Comparison of ENCODE assay signal across 8 cellular contexts in the genomic region with DNA sequence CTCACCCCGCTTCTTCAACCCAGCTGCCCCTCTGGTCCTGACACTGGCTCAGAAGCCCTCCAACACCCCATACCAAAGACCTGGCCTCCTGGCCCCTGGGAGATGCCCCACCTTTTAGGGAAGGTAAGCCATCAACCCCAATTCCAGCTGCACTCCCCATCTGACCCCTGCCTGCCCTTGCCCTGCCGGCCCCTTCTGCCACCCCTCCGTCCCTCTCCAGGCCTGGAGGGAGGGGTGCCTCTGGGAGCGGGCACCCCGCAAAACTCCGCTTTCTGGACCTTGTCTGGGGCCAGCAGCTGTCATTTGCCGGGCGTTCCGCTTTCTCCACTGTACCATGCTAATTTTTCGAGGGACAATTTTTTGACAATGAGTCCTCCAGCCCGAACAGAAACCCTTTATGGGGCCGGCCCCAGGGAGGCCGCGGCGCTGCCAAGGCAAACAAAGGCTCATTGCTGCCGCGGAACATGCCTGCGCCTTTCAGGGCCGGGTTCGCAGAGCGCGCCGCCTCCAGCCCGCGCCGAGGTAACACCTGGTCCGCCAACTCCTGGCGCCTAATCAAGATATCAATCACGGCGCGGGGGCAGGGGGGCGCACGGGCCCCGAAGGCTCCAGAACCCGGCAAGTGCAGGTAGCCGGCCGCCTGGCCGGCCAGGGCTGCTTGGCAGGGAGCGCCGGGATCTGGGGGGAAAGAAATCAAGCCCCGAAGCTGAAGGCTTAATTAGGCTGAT.
A peak's percentile ranks its signal among the peaks of the same experiment; 100 is the strongest.
DNase-seq lines count a peak whose midpoint lies in the region; ATAC-seq and TF ChIP-seq lines count a peak whose summit lies in the region.

No MANE protein-coding gene starts in this region.

- peak overlapping the region; percentile 46 for H3K27ac ChIP-seq in temporal lobe (ENCODE audit: low read depth, low read length)

- DNase-seq in stimulated activated CD4-positive, alpha-beta T cell treated with anti-CD3 and anti-CD28 coated beads, Interleukin-15, amount 100 ng/mL, for 24 hours, result peak; percentile 12
- no peak for DNase-seq in stimulated activated CD4-positive, alpha-beta T cell treated with anti-CD3 and anti-CD28 coated beads, Interleukin-4, amount 100 ng/mL, for 4 hours
- peak; percentile 74 for DNase-seq in chondrocyte (ENCODE audit: low spot score)
- DNase-seq in left kidney (ENCODE audit: low read depth, low spot score), result peak; percentile 81
- DNase-seq in GOT3 (lab: John Stamatoyannopoulos, UW), result no peak
- no peak for DNase-seq in stimulated activated naive CD4-positive, alpha-beta T cell (lab: John Stamatoyannopoulos, UW)

- H3K27me3 Mint-ChIP-seq in chondrocyte (ENCODE audit: low read depth), result peaks cover 51% of the 10 kb centered on the region

- no peak overlapping the region for H3K27ac Mint-ChIP-seq in chondrocyte (ENCODE audit: unreplicated experiment)

- no peak for ATAC-seq in GM21717 (IDR thresholded peaks at IDR 0.05; ENCODE audit: unreplicated experiment)

- peaks cover 17% of the 10 kb centered on the region for H3K4me1 Mint-ChIP-seq in chondrocyte (ENCODE audit: low read depth)

- peak; percentile 24 for TF ChIP-seq CTCF in chondrocyte (IDR thresholded peaks at IDR 0.05)

- peak overlapping the region; percentile 58 for H3K4me3 Mint-ChIP-seq in chondrocyte (ENCODE audit: unreplicated experiment)

- H3K9me3 Mint-ChIP-seq in chondrocyte (ENCODE audit: low read depth), result no peaks in the 10 kb centered on the region

- no peaks in the 10 kb centered on the region for H3K36me3 Mint-ChIP-seq in chondrocyte (ENCODE audit: low read depth)

Comparison
In these comparisons a context has a peak if more than half of its experiments do, and no peak if none do; other contexts are left out.
1. DNase-seq: peak in stimulated activated CD4-positive, alpha-beta T cell treated with anti-CD3 and anti-CD28 coated beads, Interleukin-15, amount 100 ng/mL, for 24 hours (single experiment), chondrocyte (single experiment) and left kidney (single experiment); none in stimulated activated CD4-positive, alpha-beta T cell treated with anti-CD3 and anti-CD28 coated beads, Interleukin-4, amount 100 ng/mL, for 4 hours (0 of 2), GOT3 (single experiment) and stimulated activated naive CD4-positive, alpha-beta T cell (0 of 6).